ENCODE assay signal across 8 cellular contexts in genomic region chr17:67602974-67603373, GRCh38.
DNase-seq lines count a peak whose midpoint lies in the region; ATAC-seq, FAIRE-seq and TF ChIP-seq lines count a peak whose summit lies in the region.

No MANE protein-coding gene starts in this region.

- H3K36me3 Mint-ChIP-seq in naive thymus-derived CD8-positive, alpha-beta T cell = peaks cover 0 to 28% (median 0%) of the 10 kb centered on the region in 3 donors

- H3K27ac ChIP-seq in WERI-Rb-1 = no peak overlapping the region

- TF ChIP-seq POLR2A in GM12891 (IDR thresholded peaks at IDR 0.05; ENCODE audit: low read depth, low read length) = no peak

- peak; percentile 84 to 85 for ATAC-seq in naive thymus-derived CD8-positive, alpha-beta T cell

- H3K27me3 ChIP-seq in WERI-Rb-1 (ENCODE audit: insufficient read depth, low read depth, severe bottlenecking) = no peaks in the 10 kb centered on the region

- H3K27ac Mint-ChIP-seq in naive thymus-derived CD8-positive, alpha-beta T cell = peak overlapping the region in 9 of 10 donors; percentile 36 to 85 (median 70)

- H3K9me3 ChIP-seq in WERI-Rb-1 (ENCODE audit: severe bottlenecking) = peaks cover 5% of the 10 kb centered on the region

- no peaks in the 10 kb centered on the region for H3K36me3 ChIP-seq in WERI-Rb-1

- peak; percentile 47 for DNase-seq in AG08395 (ENCODE audit: low spot score)
- DNase-seq in GM12891 (ENCODE audit: insufficient read length, low spot score) = peak; percentile 42
- DNase-seq in NCI-H1092 (lab: John Stamatoyannopoulos, UW) = peak; percentile 26
- DNase-seq in WERI-Rb-1 = peak; percentile 72
- peak; percentile 70 for DNase-seq in dermis blood vessel endothelial cell
- peak in 9 of 10 donors; percentile 6 to 70 (median 51) for DNase-seq in naive thymus-derived CD8-positive, alpha-beta T cell
- DNase-seq in OCI-M2 (lab: John Stamatoyannopoulos, UW; ENCODE audit: unreplicated experiment) = no peak
- no peak for DNase-seq in GOT3 (lab: John Stamatoyannopoulos, UW)

- H3K4me3 Mint-ChIP-seq in naive thymus-derived CD8-positive, alpha-beta T cell = no peak overlapping the region

- H3K27me3 Mint-ChIP-seq in naive thymus-derived CD8-positive, alpha-beta T cell = no peaks in the 10 kb centered on the region

- TF ChIP-seq CTCF in WERI-Rb-1 (IDR thresholded peaks at IDR 0.05; ENCODE audit: low read depth, low read length) = peak; percentile 85

- no peaks in the 10 kb centered on the region for H3K9me3 Mint-ChIP-seq in naive thymus-derived CD8-positive, alpha-beta T cell

- no peak for FAIRE-seq in GM12891 (lab: Jason Lieb, UNC)

- peaks cover 22 to 40% (median 31%) of the 10 kb centered on the region in 4 donors for H3K4me1 Mint-ChIP-seq in naive thymus-derived CD8-positive, alpha-beta T cell

- POLR2A ChIA-PET in naive thymus-derived CD8-positive, alpha-beta T cell (lab: Charles Lee) = interaction anchor here (1.6 to 1.7 kb wide), 2 partner anchors 224 to 227 kb away, joined by 8 to 9 read pairs; no protein-coding TSS in a partner anchor

- H3K4me3 ChIP-seq in WERI-Rb-1 (ENCODE audit: low read depth, low read length) = no peak overlapping the region

TF ChIP-seq in GM12891, 5 proteins besides CTCF, POLR2A, EP300 and RAD21:
- TF ChIP-seq POU2F2 (IDR thresholded peaks at IDR 0.05; ENCODE audit: low read depth, low read length) = no peak
- no peak for TF ChIP-seq TAF1 (IDR thresholded peaks at IDR 0.05; ENCODE audit: low read depth, low read length)
- no peak for TF ChIP-seq PAX5 (IDR thresholded peaks at IDR 0.05; ENCODE audit: insufficient read depth, low read length, severe bottlenecking)
- no peak for TF ChIP-seq SPI1 (IDR thresholded peaks at IDR 0.05; ENCODE audit: low read depth, low read length)
- TF ChIP-seq POLR2AphosphoS5 (IDR thresholded peaks at IDR 0.05; ENCODE audit: low read depth, low read length) = no peak

Comparison
In these comparisons a context has a peak if more than half of its experiments do, and no peak if none do; other contexts are left out.
1. DNase-seq: peak in AG08395 (single experiment), GM12891 (single experiment), NCI-H1092 (single experiment), WERI-Rb-1 (single experiment), dermis blood vessel endothelial cell (single experiment) and naive thymus-derived CD8-positive, alpha-beta T cell (9 of 10); none in OCI-M2 (single experiment) and GOT3 (single experiment).